8 cellular contexts compared by ENCODE assay signal in the genomic region with DNA sequence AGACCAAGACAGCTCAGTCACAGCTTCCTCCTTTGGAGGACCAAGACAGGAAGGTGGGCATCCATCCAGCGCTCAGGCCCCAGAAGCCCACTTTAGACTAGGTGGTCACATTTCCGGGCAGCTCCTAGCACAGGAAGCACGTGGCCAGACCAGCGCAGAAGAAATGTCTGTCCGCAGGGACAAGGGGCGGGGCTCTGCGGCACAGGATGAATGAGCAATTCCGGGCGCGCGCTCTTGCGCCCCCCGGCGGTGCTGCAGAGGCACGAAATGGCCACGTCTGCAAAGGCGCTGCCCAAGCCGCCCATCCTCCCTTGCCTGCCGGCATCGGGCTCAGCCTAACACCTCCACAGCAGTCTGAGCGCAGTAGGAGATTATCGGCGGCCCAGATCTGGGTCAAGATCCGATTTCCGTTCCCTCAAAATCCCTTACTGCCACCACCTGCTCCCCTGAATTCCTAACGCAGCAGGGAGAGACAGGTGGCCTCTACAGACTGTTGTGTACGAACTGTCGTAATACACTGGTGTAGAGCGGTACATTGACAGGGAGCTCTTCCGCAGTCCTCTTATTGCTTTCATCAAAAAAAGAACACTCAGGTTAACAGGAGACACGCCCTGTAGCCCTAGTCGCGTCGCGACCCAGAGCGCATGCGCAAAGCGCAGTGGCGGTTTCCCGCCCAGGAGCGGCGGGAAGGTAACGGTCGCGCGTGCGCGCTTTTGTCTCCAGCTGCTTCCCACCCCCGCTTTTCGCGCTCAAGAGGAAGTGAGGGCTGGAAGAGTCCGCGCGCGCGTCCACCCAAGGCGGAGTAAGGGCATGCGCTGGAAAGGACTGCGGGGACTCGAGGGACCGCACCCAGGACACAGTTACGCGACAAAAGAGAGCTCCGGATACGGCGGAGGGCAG. TPM values are rescaled to one million over a fixed set of nuclear protein-coding genes. Genes with fewer than 3 reads are reported as not detected.
DNase-seq lines count a peak whose midpoint lies in the region; ATAC-seq and TF ChIP-seq lines count a peak whose summit lies in the region.

No MANE protein-coding gene starts in this region.

- TF ChIP-seq CTCF in AG04450 (IDR thresholded peaks at IDR 0.05; ENCODE audit: low read depth, low read length) (peak; percentile 91), VCaP (conservative IDR thresholded peaks at IDR 0.05) (peak; percentile 98)

- in situ Hi-C loops in T47D (cut with HindIII; ENCODE audit: low pct_unique_long_range_greater_than_20kb, low sequenced_read_pairs) = no loop called here

- CTCF ChIA-PET in AG04450 (lab: Charles Lee) = interaction anchor here (0.5 to 4.5 kb wide), 40 partner anchors 9 to 172 kb away, joined by 3 to 34 read pairs (median 4); a partner anchor contains a TSS

- peak overlapping the region; percentile 90 for H3K4me3 ChIP-seq in AG04450 (ENCODE audit: low read depth, low read length)
- H3K4me3 ChIP-seq in skin epidermis = peak overlapping the region; percentile 82 to 100 (median 95)

- ATAC-seq in GM18868 (IDR thresholded peaks at IDR 0.05; ENCODE audit: unreplicated experiment) (peak; percentile 52), HG03108 (IDR thresholded peaks at IDR 0.05; ENCODE audit: unreplicated experiment) (peak; percentile 47)

- peaks cover 5% of the 10 kb centered on the region; the same call in 1 of the 2 replicates for H3K9me3 ChIP-seq in AG04450 (ENCODE audit: control insufficient read depth, insufficient read depth, low read length)

- POLR2A ChIA-PET in AG04450 (lab: Yijun Ruan, JAX) = interaction anchor here (0.6 to 4.5 kb wide), 41 partner anchors 9 to 551 kb away, joined by 3 to 65 read pairs (median 6); a partner anchor contains a TSS

- H3K27me3 ChIP-seq in AG04450 (ENCODE audit: control insufficient read depth, insufficient read depth, low read length) = no peaks in the 10 kb centered on the region

- DNase-seq in AG04450 (ENCODE audit: low read depth, low spot score) (peak; percentile 86), NCI-H2171 (lab: John Stamatoyannopoulos, UW) (peak; percentile 92), T47D (ENCODE audit: low read depth in 1 of 2, low spot score in 1 of 2) (peak; percentile 94 to 97), iPS-NIHi11 (ENCODE audit: low spot score) (peak; percentile 89)

- H3K27ac ChIP-seq in AG04450 (ENCODE audit: low read depth, low read length) = peak overlapping the region; percentile 98
- peak overlapping the region; percentile 98 for H3K27ac ChIP-seq in VCaP
- peak overlapping the region; percentile 94 to 100 (median 99) for H3K27ac ChIP-seq in skin epidermis

RNA-seq across cellular contexts. Expression of a gene that starts 0.8 kb away (rescaled TPM):
- 2,720 and 2,965 TPM in 2 replicates for polyA plus RNA-seq in AG04450 (2011; rRNA removed)
- 2,895 and 3,603 TPM in 2 replicates for polyA minus RNA-seq in AG04450 (2011; rRNA and poly(A)+ RNA removed)

RNA-seq across cellular contexts. Expression of a gene that starts 19.8 kb away (rescaled TPM):
- polyA plus RNA-seq in AG04450 (2011; rRNA removed) = 34.1 and 37.3 TPM in 2 replicates
- 53.6 and 65.0 TPM in 2 replicates for polyA minus RNA-seq in AG04450 (2011; rRNA and poly(A)+ RNA removed)

RNA-seq across cellular contexts. Expression of a gene that starts 35.8 kb away (rescaled TPM):
- not detected in 2 replicates for polyA plus RNA-seq in AG04450 (2011; rRNA removed)
- polyA minus RNA-seq in AG04450 (2011; rRNA and poly(A)+ RNA removed) = not detected in 2 replicates

RNA-seq across cellular contexts. Expression of a gene that starts 58.5 kb away (rescaled TPM):
- polyA plus RNA-seq in AG04450 (2011; rRNA removed) = 1,918 and 2,457 TPM in 2 replicates
- 1,554 and 1,978 TPM in 2 replicates for polyA minus RNA-seq in AG04450 (2011; rRNA and poly(A)+ RNA removed)

Comparison
In these comparisons a context has a peak if more than half of its experiments do, and no peak if none do; other contexts are left out.
1. Peak in every context shown above with its lines: DNase-seq, ATAC-seq, H3K4me3 ChIP-seq and H3K27ac ChIP-seq.